ENCODE assay signal across 8 cellular contexts in the genomic region with DNA sequence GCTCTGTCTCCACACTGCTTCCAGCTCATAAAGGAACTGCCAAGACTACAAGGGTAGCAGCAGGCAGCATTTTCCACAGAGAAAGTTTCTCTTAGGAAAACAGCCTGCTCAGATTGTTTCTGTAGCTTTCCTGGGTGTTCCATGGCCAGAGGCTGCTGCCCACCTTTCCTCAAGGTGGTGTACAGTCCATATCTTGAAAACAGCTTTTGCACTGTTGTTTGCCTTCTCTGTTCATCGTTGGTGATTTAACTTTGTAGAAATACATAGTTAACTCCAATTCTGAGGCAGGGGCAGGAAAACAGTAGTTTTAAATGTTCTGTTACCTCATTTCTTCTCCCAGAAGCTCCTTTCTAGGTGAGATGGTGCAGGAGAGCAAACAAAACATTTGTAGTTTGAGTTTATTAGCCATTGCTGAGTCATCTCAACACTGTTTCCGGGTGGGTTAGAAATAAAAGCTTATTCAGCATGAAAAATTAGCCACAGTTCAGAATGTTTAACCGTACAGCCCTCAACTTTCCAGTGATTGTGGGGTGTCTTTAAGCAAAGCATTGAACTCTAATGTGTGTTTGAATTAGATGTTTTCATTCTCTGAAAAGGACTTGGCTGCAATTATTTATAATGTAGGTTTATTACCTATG. TPM values are rescaled to one million over a fixed set of nuclear protein-coding genes. Genes with fewer than 3 reads are reported as not detected.
A peak's percentile ranks its signal among the peaks of the same experiment; 100 is the strongest.
DNase-seq lines count a peak whose midpoint lies in the region; ATAC-seq, FAIRE-seq and TF ChIP-seq lines count a peak whose summit lies in the region.

No MANE protein-coding gene starts in this region.

- no peak overlapping the region for H3K4me3 ChIP-seq in breast epithelium

- H3K27me3 Mint-ChIP-seq in MCF 10A (ENCODE audit: insufficient read depth, unreplicated experiment) (no peaks in the 10 kb centered on the region), endothelial cell (ENCODE audit: unreplicated experiment) (peaks cover 2% of the 10 kb centered on the region), type B pancreatic cell (no peaks in the 10 kb centered on the region)

- no peak for ATAC-seq in HG02571 (IDR thresholded peaks at IDR 0.05; ENCODE audit: unreplicated experiment)

- POLR2A ChIA-PET in MCF 10A (lab: Yijun Ruan, JAX) = interaction anchor here (0.5 to 2.3 kb wide), 9 partner anchors 9 to 324 kb away, joined by 3 to 6 read pairs (median 4); no protein-coding TSS in a partner anchor

- no TSS peak for BruUV-seq in MCF 10A (replicated peaks; lab: Mats Ljungman, UMichigan)

- H3K27ac ChIP-seq in breast epithelium = no peak overlapping the region

- intact Hi-C loops in MCF 10A (cut with micrococcal nuclease) = no loop called here
- intact Hi-C loops in breast epithelium (cut with DNase I; ENCODE audit: low total_unique reads) = no loop called here

- no peaks in the 10 kb centered on the region for H3K4me1 ChIP-seq in breast epithelium

- peak; percentile 30 for DNase-seq in MCF 10A (ENCODE audit: unreplicated experiment)
- DNase-seq in breast epithelium (ENCODE audit: low spot score in 2 of 2) = no peak
- no peak for DNase-seq in RCC 7860 (ENCODE audit: low spot score)
- no peak for DNase-seq in endothelial cell (ENCODE audit: low spot score)
- DNase-seq in type B pancreatic cell (ENCODE audit: extremely low spot score, unreplicated experiment) = no peak
- DNase-seq in pons (ENCODE audit: low spot score) = no peak
- no peak for DNase-seq in NCI-H345 (lab: John Stamatoyannopoulos, UW)

- H3K27ac Mint-ChIP-seq in MCF 10A (ENCODE audit: low read depth, unreplicated experiment) (peak overlapping the region; percentile 23), endothelial cell (ENCODE audit: unreplicated experiment) (no peak overlapping the region), type B pancreatic cell (peak overlapping the region; percentile 1)

- H3K9me3 Mint-ChIP-seq in MCF 10A (ENCODE audit: unreplicated experiment) (no peaks in the 10 kb centered on the region), endothelial cell (ENCODE audit: unreplicated experiment) (no peaks in the 10 kb centered on the region), type B pancreatic cell (no peaks in the 10 kb centered on the region)

- no peaks in the 10 kb centered on the region for H3K9me3 ChIP-seq in breast epithelium

- FAIRE-seq in RCC 7860 (lab: Jason Lieb, UNC) = peak; percentile 80

- H3K4me3 Mint-ChIP-seq in MCF 10A (ENCODE audit: unreplicated experiment) (no peak overlapping the region), endothelial cell (ENCODE audit: unreplicated experiment) (peak overlapping the region; percentile 35), type B pancreatic cell (no peak overlapping the region)

- H3K27me3 ChIP-seq in breast epithelium = no peaks in the 10 kb centered on the region

- no peaks in the 10 kb centered on the region for H3K36me3 ChIP-seq in breast epithelium

- H3K36me3 Mint-ChIP-seq in MCF 10A (ENCODE audit: insufficient read depth, unreplicated experiment) = peaks cover 26% of the 10 kb centered on the region
- peaks cover 30% of the 10 kb centered on the region for H3K36me3 Mint-ChIP-seq in endothelial cell (ENCODE audit: low read depth, unreplicated experiment)
- H3K36me3 Mint-ChIP-seq in type B pancreatic cell = peaks cover 23% of the 10 kb centered on the region

- CTCF ChIA-PET in MCF 10A (lab: Yijun Ruan, JAX) = no interaction called here

- no peak for TF ChIP-seq POLR2A in breast epithelium (IDR thresholded peaks at IDR 0.05)

- no peak for TF ChIP-seq CTCF in MCF 10A (IDR thresholded peaks at IDR 0.05; ENCODE audit: unreplicated experiment)
- TF ChIP-seq CTCF in breast epithelium (IDR thresholded peaks at IDR 0.05) = no peak
- no peak for TF ChIP-seq CTCF in endothelial cell (IDR thresholded peaks at IDR 0.05; ENCODE audit: unreplicated experiment)
- TF ChIP-seq CTCF in type B pancreatic cell (conservative IDR thresholded peaks at IDR 0.05) = no peak

- no peaks in the 10 kb centered on the region for H3K4me1 Mint-ChIP-seq in MCF 10A (ENCODE audit: insufficient read depth, unreplicated experiment)
- no peaks in the 10 kb centered on the region for H3K4me1 Mint-ChIP-seq in endothelial cell (ENCODE audit: unreplicated experiment)
- H3K4me1 Mint-ChIP-seq in type B pancreatic cell (ENCODE audit: unreplicated experiment) = peaks cover 5% of the 10 kb centered on the region

RNA-seq across cellular contexts. Expression of gene DIP2A, which starts 41.7 kb away (rescaled TPM):
- total RNA-seq in MCF 10A (2022) = 39.6 and 55.1 TPM in 2 replicates
- 10 to 100 TPM; 32.6 to 43.9 (median 42.0) TPM for total RNA-seq in breast epithelium
- total RNA-seq in endothelial cell (ENCODE audit: unreplicated experiment) = 80.2 TPM
- total RNA-seq in type B pancreatic cell (ENCODE audit: low replicate concordance) = 37.9 and 49.4 TPM in 2 replicates
